Comparison of ENCODE assay signal across 9 cellular contexts in genomic region chr10:66622050-66622449, GRCh38.
"Had no signal": no experiment of that assay in that cellular context is flagged by ENCODE, and none has a peak within 500 bp of the region (broad histone marks: within the 10 kb centered on the region; RNA-seq: fewer than 3 reads in every experiment).

No MANE protein-coding gene starts in this region.

- FAIRE-seq: HepG2, HTR-8/SVneo, K562 had no signal

- H3K4me1 Mint-ChIP-seq: IgD-negative memory B cell had no signal

- H3K36me3 Mint-ChIP-seq: IgD-negative memory B cell had no signal

- ATAC-seq: HepG2, K562 had no signal

- H3K27me3 Mint-ChIP-seq: IgD-negative memory B cell had no signal

- H3K27ac Mint-ChIP-seq: IgD-negative memory B cell had no signal

- H3K4me3 ChIP-seq: K562 had no signal

- DNase-seq: IMR-90, KBM-7, KG1 had no signal

- H3K4me3 Mint-ChIP-seq: IgD-negative memory B cell had no signal

- H3K9ac ChIP-seq: KMS-11 had no signal

- H3K27ac ChIP-seq: HL-60, KMS-11 had no signal

- H3K4me2 ChIP-seq: KMS-11 had no signal
